ENCODE assay signal across 8 cellular contexts in genomic region chr1:39158330-39159086, GRCh38. TPM values are rescaled to one million over a fixed set of nuclear protein-coding genes. Genes with fewer than 3 reads are reported as not detected.
DNase-seq lines count a peak whose midpoint lies in the region; ATAC-seq, FAIRE-seq and TF ChIP-seq lines count a peak whose summit lies in the region.

No MANE protein-coding gene starts in this region.

- H3K36me3 ChIP-seq in HUES64 (ENCODE audit: insufficient read depth, low read length), result peaks cover 6% of the 10 kb centered on the region
- H3K36me3 ChIP-seq in GM12878 (ENCODE audit: control insufficient read depth in 2 of 2, insufficient read depth in 2 of 2, low read length in 1 of 2), result no peaks in the 10 kb centered on the region
- no peaks in the 10 kb centered on the region for H3K36me3 ChIP-seq in vagina

- H3K4me2 ChIP-seq in GM12878 (ENCODE audit: control insufficient read depth, insufficient read depth), result no peak overlapping the region

- no peaks in the 10 kb centered on the region for H3K9me3 Mint-ChIP-seq in activated T-helper 1 cell treated with anti-CD3 and anti-CD28 coated beads, Interleukin-12 subunit alpha, Interleukin-12 subunit beta, Interleukin-2, Interleukin-4 antibody, amounts not matched to agents 30 ng/mL and 10 ng/mL and 1 ng/mL, durations not matched to agents 14 hours and 24 hours and 36 hours

- H3K9ac ChIP-seq in HUES64 (ENCODE audit: low read depth, low read length) (peak overlapping the region; percentile 66), GM12878 (ENCODE audit: control insufficient read depth, insufficient read depth, low read length) (no peak overlapping the region)

- ATAC-seq in GM12878 (peak; percentile 88), left lobe of liver (peak; percentile 80)

- no peak for FAIRE-seq in GM12878 (lab: Jason Lieb, UNC)

- no TSS peak for BruUV-seq in GM12878 (replicated peaks; lab: Mats Ljungman, UMichigan)

- no peak for TF ChIP-seq EP300 in GM12878 (IDR thresholded peaks at IDR 0.05; ENCODE audit: borderline replicate concordance in 1 of 2, control insufficient read depth in 1 of 2, low read depth in 2 of 2, low read length in 2 of 2)

- in situ Hi-C loops in ACHN (cut with HindIII; ENCODE audit: low pct_ligation_motif_present, low pct_unique_long_range_greater_than_20kb, low sequenced_read_pairs) (no loop called here), GM12878 (cut with MboI) (no loop called here)

- DNase-seq in ACHN, result peak; percentile 93
- DNase-seq in GM12878 (ENCODE audit: low read depth, low spot score), result peak; percentile 37
- DNase-seq in left lobe of liver (ENCODE audit: low spot score), result peak; percentile 91
- DNase-seq in vagina (ENCODE audit: extremely low spot score in 2 of 2), result no peak
- DNase-seq in activated T-helper 1 cell treated with anti-CD3 and anti-CD28 coated beads, Interleukin-12 subunit alpha, Interleukin-12 subunit beta, Interleukin-2, Interleukin-4 antibody, amounts not matched to agents 30 ng/mL and 10 ng/mL and 1 ng/mL, durations not matched to agents 14 hours and 24 hours and 36 hours (ENCODE audit: low spot score), result no peak
- DNase-seq in GF-D8 (lab: John Stamatoyannopoulos, UW), result no peak
- no peak for DNase-seq in activated T-cell treated with anti-CD3 and anti-CD28 coated beads, Interleukin-2, amount 50 U/mL, for 1 hour

- peaks cover 63% of the 10 kb centered on the region for H3K4me1 ChIP-seq in HUES64 (ENCODE audit: insufficient read depth, low read length)
- H3K4me1 ChIP-seq in GM12878 (ENCODE audit: control insufficient read depth, insufficient read depth, low read length), result peaks cover 2% of the 10 kb centered on the region; the same call in 1 of the 2 replicates
- peaks cover 55% of the 10 kb centered on the region for H3K4me1 ChIP-seq in vagina

- H3K27ac ChIP-seq in HUES64 (ENCODE audit: low read depth, low read length) (peak overlapping the region; percentile 92), GM12878 (ENCODE audit: control insufficient read depth, insufficient read depth) (no peak overlapping the region), vagina (no peak overlapping the region)

- peaks cover 15% of the 10 kb centered on the region for H3K79me2 ChIP-seq in GM12878 (ENCODE audit: control insufficient read depth, insufficient read depth, low read length)

- CTCF ChIA-PET in GM12878 (lab: Yijun Ruan, JAX), result interaction anchor here (0.6 to 4.3 kb wide), 14 partner anchors 9 to 381 kb away, joined by 3 to 48 read pairs (median 4); no protein-coding TSS in a partner anchor

- no peaks in the 10 kb centered on the region for H3K36me3 Mint-ChIP-seq in activated T-helper 1 cell treated with anti-CD3 and anti-CD28 coated beads, Interleukin-12 subunit alpha, Interleukin-12 subunit beta, Interleukin-2, Interleukin-4 antibody, amounts not matched to agents 30 ng/mL and 10 ng/mL and 1 ng/mL, durations not matched to agents 14 hours and 24 hours and 36 hours (ENCODE audit: low read depth)

- RAD21 ChIA-PET in GM12878 (lab: Charles Lee; ENCODE audit: unreplicated experiment), result interaction anchor here (0.6 to 2.9 kb wide), 9 partner anchors 25 to 102 kb away, joined by 3 to 27 read pairs (median 4); no protein-coding TSS in a partner anchor

- H3K4me3 ChIP-seq in HUES64 (ENCODE audit: low read length) (peak overlapping the region; percentile 50), GM12878 (no peak overlapping the region), vagina (no peak overlapping the region)

- TF ChIP-seq POLR2A in GM12878 (IDR thresholded peaks at IDR 0.05; ENCODE audit: low read depth, low read length) (no peak), vagina (IDR thresholded peaks at IDR 0.05) (no peak)

- no peak for TF ChIP-seq RAD21 in GM12878 (IDR thresholded peaks at IDR 0.05; ENCODE audit: insufficient read depth, low read depth, low read length)

- H4K20me1 ChIP-seq in GM12878 (ENCODE audit: control insufficient read depth, insufficient read depth), result peaks cover 2% of the 10 kb centered on the region; the same call in 1 of the 2 replicates

- SMC1A ChIA-PET in GM12878 (lab: Charles Lee; ENCODE audit: uncharacterized antibody, unreplicated experiment), result interaction anchor here (0.7 to 4.7 kb wide), 17 partner anchors 11 to 374 kb away, joined by 3 to 47 read pairs (median 4); partner anchors contain the start of genes MACF1 and NDUFS5

- intact Hi-C loops in GM12878 (cut with micrococcal nuclease; ENCODE audit: unreplicated experiment), result no loop called here
- intact Hi-C loops in vagina (cut with DNase I), result no loop called here
- intact Hi-C loops in activated T-helper 1 cell treated with anti-CD3 and anti-CD28 coated beads, Interleukin-12 subunit alpha, Interleukin-12 subunit beta, Interleukin-2, Interleukin-4 antibody, amounts not matched to agents 30 ng/mL and 10 ng/mL and 1 ng/mL, durations not matched to agents 14 hours and 24 hours and 36 hours (cut with micrococcal nuclease), result no loop called here

- no peak for TF ChIP-seq CTCF in GM12878 (IDR thresholded peaks at IDR 0.05 in 2 of 3, conservative IDR thresholded peaks at IDR 0.05 in 1 of 3; ENCODE audit: control insufficient read depth in 2 of 3, extremely low read depth in 1 of 3, insufficient read depth in 1 of 3, low read depth in 3 of 3, low read length in 3 of 3)
- TF ChIP-seq CTCF in vagina (IDR thresholded peaks at IDR 0.05), result no peak

- peaks cover 10% of the 10 kb centered on the region for H3K27me3 Mint-ChIP-seq in activated T-helper 1 cell treated with anti-CD3 and anti-CD28 coated beads, Interleukin-12 subunit alpha, Interleukin-12 subunit beta, Interleukin-2, Interleukin-4 antibody, amounts not matched to agents 30 ng/mL and 10 ng/mL and 1 ng/mL, durations not matched to agents 14 hours and 24 hours and 36 hours (ENCODE audit: insufficient read depth)

- H2AFZ ChIP-seq in GM12878 (ENCODE audit: control insufficient read depth, low read depth, low read length), result no peak overlapping the region

- no peaks in the 10 kb centered on the region for H3K27me3 ChIP-seq in HUES64 (ENCODE audit: insufficient read depth, low read length)
- H3K27me3 ChIP-seq in GM12878 (replicated peaks in 1 of 2; ENCODE audit: control insufficient read depth in 2 of 2, insufficient read depth in 2 of 2, low read length in 1 of 2), result no peaks in the 10 kb centered on the region
- no peaks in the 10 kb centered on the region for H3K27me3 ChIP-seq in vagina

- peaks cover 26% of the 10 kb centered on the region for H3K4me1 Mint-ChIP-seq in activated T-helper 1 cell treated with anti-CD3 and anti-CD28 coated beads, Interleukin-12 subunit alpha, Interleukin-12 subunit beta, Interleukin-2, Interleukin-4 antibody, amounts not matched to agents 30 ng/mL and 10 ng/mL and 1 ng/mL, durations not matched to agents 14 hours and 24 hours and 36 hours (ENCODE audit: low read depth)

- no peak overlapping the region for H3K27ac Mint-ChIP-seq in activated T-helper 1 cell treated with anti-CD3 and anti-CD28 coated beads, Interleukin-12 subunit alpha, Interleukin-12 subunit beta, Interleukin-2, Interleukin-4 antibody, amounts not matched to agents 30 ng/mL and 10 ng/mL and 1 ng/mL, durations not matched to agents 14 hours and 24 hours and 36 hours

- no peaks in the 10 kb centered on the region for H3K9me3 ChIP-seq in HUES64 (ENCODE audit: insufficient read depth, low read depth, low read length)
- H3K9me3 ChIP-seq in GM12878 (replicated peaks; ENCODE audit: control insufficient read depth, insufficient read depth, low read length), result no peaks in the 10 kb centered on the region
- no peaks in the 10 kb centered on the region for H3K9me3 ChIP-seq in vagina

- POLR2A ChIA-PET in GM12878 (lab: Charles Lee), result interaction anchor here (0.6 to 1.2 kb wide), 7 partner anchors 14 to 114 kb away, joined by 3 to 4 read pairs (median 3); no protein-coding TSS in a partner anchor

- 25% methylated on average over 11 of the region's 11 CpGs for WGBS in HUES64
- WGBS in GM12878 (ENCODE audit: insufficient coverage, insufficient replicate concordance, low lambda C conversion rate, missing lambda C conversion rate), result 56% methylated on average over 11 of the region's 11 CpGs

- no peak overlapping the region for H3K4me3 Mint-ChIP-seq in activated T-helper 1 cell treated with anti-CD3 and anti-CD28 coated beads, Interleukin-12 subunit alpha, Interleukin-12 subunit beta, Interleukin-2, Interleukin-4 antibody, amounts not matched to agents 30 ng/mL and 10 ng/mL and 1 ng/mL, durations not matched to agents 14 hours and 24 hours and 36 hours

TF ChIP-seq in GM12878, 131 proteins besides CTCF, POLR2A, EP300 and RAD21 (continues in another document):
- no peak for TF ChIP-seq ATF2 (IDR thresholded peaks at IDR 0.05; ENCODE audit: low read length)

RNA-seq across cellular contexts. Expression of gene MACF1, which starts 46.0 kb away (rescaled TPM):
- polyA plus RNA-seq in HUES64 (2013, experiment 1 of 2), result 76.3 TPM
- 81.7 TPM for polyA plus RNA-seq in HUES64 (2013, experiment 2 of 2)
- total RNA-seq in GM12878 (2013; cell fraction: nucleolus; rRNA removed), result 1,323 and 1,410 TPM in 2 replicates
- 175 and 184 TPM in 2 replicates for total RNA-seq in GM12878 (2014; rRNA removed)
- 173 and 184 TPM in 2 replicates for total RNA-seq in GM12878 (2014; rRNA removed; fragmentation: Illumina TruSeq; extraction: Trizol)
- 192 and 201 TPM in 2 replicates for total RNA-seq in GM12878 (2021)
- 51.2 TPM for polyA plus RNA-seq in GM12878 (2011; ENCODE audit: low read depth)
- 49.5 and 55.6 TPM in 2 replicates for polyA plus RNA-seq in GM12878 (2011; rRNA removed)
- 27.5 and 30.2 TPM in 2 replicates for polyA plus RNA-seq in GM12878 (2011; cell fraction: cytosol; rRNA removed)
- 209 and 235 TPM in 2 replicates for polyA plus RNA-seq in GM12878 (2011; cell fraction: nucleus; rRNA removed)
- 68.9 and 74.7 TPM in 2 replicates for polyA plus RNA-seq in GM12878 (2012)
- polyA plus RNA-seq in GM12878 (2014; fragmentation: Illumina TruSeq; extraction: Trizol), result 115 and 138 TPM in 2 replicates
- 10 to 100 TPM; 15.5 to 25.1 TPM for polyA plus RNA-seq in GM12878 (2014; fragmentation: Nextera tagmentation; extraction: Ambion mirVana)
- 84.8 and 89.8 TPM in 2 replicates for polyA plus RNA-seq in GM12878 (2014; rRNA removed)
- polyA plus RNA-seq in GM12878 (2016; fragmentation: Nextera tagmentation; extraction: Ambion mirVana), result 10 to 100 TPM; 55.7 to 64.0 TPM
- polyA minus RNA-seq in GM12878 (2011; rRNA and poly(A)+ RNA removed), result 281 and 359 TPM in 2 replicates
- polyA minus RNA-seq in GM12878 (2011; cell fraction: cytosol; rRNA and poly(A)+ RNA removed), result 55.2 and 61.2 TPM in 2 replicates
- 400 and 552 TPM in 2 replicates for polyA minus RNA-seq in GM12878 (2011; cell fraction: nucleus; rRNA and poly(A)+ RNA removed)
- total RNA-seq in left lobe of liver, result 89.9 TPM
- 291 TPM for total RNA-seq in vagina
- total RNA-seq in activated T-helper 1 cell treated with anti-CD3 and anti-CD28 coated beads, Interleukin-12 subunit alpha, Interleukin-12 subunit beta, Interleukin-2, Interleukin-4 antibody, amounts not matched to agents 30 ng/mL and 10 ng/mL and 1 ng/mL, durations not matched to agents 14 hours and 24 hours and 36 hours, result 224 and 226 TPM in 2 replicates

Comparison
In these comparisons a context has a peak if more than half of its experiments do, and no peak if none do; other contexts are left out.
1. DNase-seq: peak in ACHN (single experiment), GM12878 (single experiment) and left lobe of liver (single experiment); none in vagina (0 of 2), activated T-helper 1 cell treated with anti-CD3 and anti-CD28 coated beads, Interleukin-12 subunit alpha, Interleukin-12 subunit beta, Interleukin-2, Interleukin-4 antibody, amounts not matched to agents 30 ng/mL and 10 ng/mL and 1 ng/mL, durations not matched to agents 14 hours and 24 hours and 36 hours (single experiment), GF-D8 (single experiment) and activated T-cell treated with anti-CD3 and anti-CD28 coated beads, Interleukin-2, amount 50 U/mL, for 1 hour (single experiment).